16 cellular contexts compared by ENCODE assay signal in genomic region chr20:47278907-47279348, GRCh38.
A peak's percentile ranks its signal among the peaks of the same experiment; 100 is the strongest.
DNase-seq lines count a peak whose midpoint lies in the region; ATAC-seq and TF ChIP-seq lines count a peak whose summit lies in the region.
"Had no signal": no experiment of that assay in that cellular context is flagged by ENCODE, and none has a peak within 500 bp of the region (broad histone marks: within the 10 kb centered on the region; RNA-seq: fewer than 3 reads in every experiment).

No MANE protein-coding gene starts in this region.

- H3K27me3 Mint-ChIP-seq in activated T-cell treated with anti-CD3 and anti-CD28 coated beads, Interleukin-2, amount 50 U/mL, for 24 hours: no peaks in the 10 kb centered on the region
- H3K27me3 Mint-ChIP-seq in activated T-helper 1 cell treated with anti-CD3 and anti-CD28 coated beads, Interleukin-12 subunit alpha, Interleukin-12 subunit beta, Interleukin-2, Interleukin-4 antibody, amounts not matched to agents 30 ng/mL and 10 ng/mL and 1 ng/mL, durations not matched to agents 14 hours and 24 hours and 36 hours (ENCODE audit: insufficient read depth): no peaks in the 10 kb centered on the region

- no peak overlapping the region for H3K4me3 ChIP-seq in fibroblast of villous mesenchyme (ENCODE audit: low read depth, low read length)
- H3K4me3 ChIP-seq: testis had no signal

- H3K9me3 Mint-ChIP-seq in activated T-cell treated with anti-CD3 and anti-CD28 coated beads, Interleukin-2, amount 50 U/mL, for 24 hours: no peaks in the 10 kb centered on the region
- no peaks in the 10 kb centered on the region for H3K9me3 Mint-ChIP-seq in activated T-helper 1 cell treated with anti-CD3 and anti-CD28 coated beads, Interleukin-12 subunit alpha, Interleukin-12 subunit beta, Interleukin-2, Interleukin-4 antibody, amounts not matched to agents 30 ng/mL and 10 ng/mL and 1 ng/mL, durations not matched to agents 14 hours and 24 hours and 36 hours
- H3K9me3 Mint-ChIP-seq: immature natural killer cell, neural crest cell had no signal

- peaks cover 93% of the 10 kb centered on the region for H3K36me3 Mint-ChIP-seq in activated T-cell treated with anti-CD3 and anti-CD28 coated beads, Interleukin-2, amount 50 U/mL, for 24 hours (ENCODE audit: low read depth)
- peaks cover 54% of the 10 kb centered on the region for H3K36me3 Mint-ChIP-seq in activated T-helper 1 cell treated with anti-CD3 and anti-CD28 coated beads, Interleukin-12 subunit alpha, Interleukin-12 subunit beta, Interleukin-2, Interleukin-4 antibody, amounts not matched to agents 30 ng/mL and 10 ng/mL and 1 ng/mL, durations not matched to agents 14 hours and 24 hours and 36 hours (ENCODE audit: low read depth)

- peak overlapping the region; percentile 2 for H3K27ac ChIP-seq in substantia nigra (ENCODE audit: low read depth, low read length, poor library complexity, severe bottlenecking)
- H3K27ac ChIP-seq: KMS-11 had no signal

- H3K4me1 Mint-ChIP-seq in activated T-cell treated with anti-CD3 and anti-CD28 coated beads, Interleukin-2, amount 50 U/mL, for 24 hours (ENCODE audit: low read depth): peaks cover 42% of the 10 kb centered on the region
- peaks cover 55% of the 10 kb centered on the region for H3K4me1 Mint-ChIP-seq in activated T-helper 1 cell treated with anti-CD3 and anti-CD28 coated beads, Interleukin-12 subunit alpha, Interleukin-12 subunit beta, Interleukin-2, Interleukin-4 antibody, amounts not matched to agents 30 ng/mL and 10 ng/mL and 1 ng/mL, durations not matched to agents 14 hours and 24 hours and 36 hours (ENCODE audit: low read depth)

- H3K27ac Mint-ChIP-seq in activated T-cell treated with anti-CD3 and anti-CD28 coated beads, Interleukin-2, amount 50 U/mL, for 24 hours: peak overlapping the region; percentile 74
- peak overlapping the region; percentile 16 for H3K27ac Mint-ChIP-seq in activated T-helper 1 cell treated with anti-CD3 and anti-CD28 coated beads, Interleukin-12 subunit alpha, Interleukin-12 subunit beta, Interleukin-2, Interleukin-4 antibody, amounts not matched to agents 30 ng/mL and 10 ng/mL and 1 ng/mL, durations not matched to agents 14 hours and 24 hours and 36 hours

- no peak for DNase-seq in activated T-cell treated with anti-CD3 and anti-CD28 coated beads, Interleukin-2, amount 50 U/mL, for 24 hours
- no peak for DNase-seq in activated T-cell treated with anti-CD3 and anti-CD28 coated beads, Interleukin-2, amount 50 U/mL, for 1 hour
- no peak for DNase-seq in activated T-helper 1 cell treated with anti-CD3 and anti-CD28 coated beads, Interleukin-12 subunit alpha, Interleukin-12 subunit beta, Interleukin-2, Interleukin-4 antibody, amounts not matched to agents 30 ng/mL and 10 ng/mL and 1 ng/mL, durations not matched to agents 14 hours and 24 hours and 36 hours (ENCODE audit: low spot score)
- DNase-seq in fibroblast of villous mesenchyme (ENCODE audit: low read depth) (peak; percentile 48), substantia nigra (lab: John Stamatoyannopoulos, UW) (no peak), NCI-H2081 (lab: John Stamatoyannopoulos, UW) (no peak), hepatic stellate cell (ENCODE audit: low spot score) (no peak)
- DNase-seq: 8988T; activated effector memory CD4-positive, alpha-beta T cell treated with anti-CD3 and anti-CD28 coated beads, Interleukin-2, amount 50 U/mL, for 16 hours; DMS79 treated with DMSO at 0.1 percent for 48 hours; immature natural killer cell; SHP77; testis had no signal

- TF ChIP-seq CTCF in fibroblast of villous mesenchyme (IDR thresholded peaks at IDR 0.05; ENCODE audit: insufficient read depth, low read depth, low read length): no peak

- intact Hi-C loops in activated T-helper 1 cell treated with anti-CD3 and anti-CD28 coated beads, Interleukin-12 subunit alpha, Interleukin-12 subunit beta, Interleukin-2, Interleukin-4 antibody, amounts not matched to agents 30 ng/mL and 10 ng/mL and 1 ng/mL, durations not matched to agents 14 hours and 24 hours and 36 hours (cut with micrococcal nuclease): no loop called here

- no peak overlapping the region for H3K4me3 Mint-ChIP-seq in activated T-cell treated with anti-CD3 and anti-CD28 coated beads, Interleukin-2, amount 50 U/mL, for 24 hours
- H3K4me3 Mint-ChIP-seq in activated T-helper 1 cell treated with anti-CD3 and anti-CD28 coated beads, Interleukin-12 subunit alpha, Interleukin-12 subunit beta, Interleukin-2, Interleukin-4 antibody, amounts not matched to agents 30 ng/mL and 10 ng/mL and 1 ng/mL, durations not matched to agents 14 hours and 24 hours and 36 hours: no peak overlapping the region
- H3K4me3 Mint-ChIP-seq: immature natural killer cell, neural crest cell had no signal

- no peak for ATAC-seq in HG03520 (IDR thresholded peaks at IDR 0.05; ENCODE audit: unreplicated experiment)
